Comparison of ENCODE assay signal across 29 cellular contexts in the genomic region with DNA sequence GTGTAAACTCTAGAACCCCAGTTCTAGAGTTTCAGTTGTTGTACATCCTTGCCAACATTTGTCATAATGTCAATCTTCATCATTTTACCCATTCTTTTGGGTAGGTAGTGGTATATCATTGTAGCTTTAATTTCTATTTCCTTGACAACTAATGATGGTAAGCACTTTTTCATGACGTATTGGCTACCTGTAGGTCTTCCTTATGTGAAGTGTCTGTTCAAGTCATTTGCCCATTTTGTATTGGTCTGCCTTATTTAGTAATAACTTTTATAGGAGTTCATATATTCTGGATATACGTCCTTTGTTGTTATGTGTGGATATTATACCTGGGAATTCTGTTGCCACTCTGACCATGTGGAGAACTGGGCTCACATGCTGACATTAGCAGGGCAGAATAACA.
"Had no signal": no experiment of that assay in that cellular context is flagged by ENCODE, and none has a peak within 500 bp of the region (broad histone marks: within the 10 kb centered on the region; RNA-seq: fewer than 3 reads in every experiment).

No MANE protein-coding gene starts in this region.

- ATAC-seq: natural killer cell; psoas muscle; right cardiac atrium; right lobe of liver; stimulated activated memory B cell treated with anti-CD40 and anti-IgM and Interleukin-4, amounts not matched to agents 10 μg/mL and 1 μg/mL and 100 μg/mL, for 72 hours; stimulated activated naive CD8-positive, alpha-beta T cell treated with anti-CD3 and anti-CD28 coated beads, Interleukin-15, amount 100 ng/mL, for 72 hours; stimulated activated naive CD8-positive, alpha-beta T cell treated with anti-CD3 and anti-CD28 coated beads, Interleukin-15, Interleukin-2, amounts not matched to agents 100 U/mL and 50 U/mL, for 24 hours; upper lobe of right lung had no signal

- H3K27ac ChIP-seq: neural progenitor cell, ovary, parathyroid adenoma, psoas muscle, right lobe of liver, sigmoid colon, suprapubic skin, testis, tibial artery, transverse colon, upper lobe of right lung, uterus had no signal

- H3K27me3 ChIP-seq: neural progenitor cell, ovary, right lobe of liver, sigmoid colon, suprapubic skin, testis, tibial artery, transverse colon, upper lobe of right lung, uterus had no signal

- H3K4me3 Mint-ChIP-seq: natural killer cell; nephron; neural progenitor cell; stimulated activated memory B cell treated with anti-CD40 and anti-IgM and Interleukin-4, amounts not matched to agents 10 μg/mL and 1 μg/mL and 100 μg/mL, for 72 hours; stimulated activated naive CD8-positive, alpha-beta T cell treated with anti-CD3 and anti-CD28 coated beads, Interleukin-15, amount 100 ng/mL, for 72 hours; type B pancreatic cell had no signal

- H3K27me3 Mint-ChIP-seq: progenitor cell of endocrine pancreas; stimulated activated memory B cell treated with anti-CD40 and anti-IgM and Interleukin-4, amounts not matched to agents 10 μg/mL and 1 μg/mL and 100 μg/mL, for 72 hours; stimulated activated naive CD8-positive, alpha-beta T cell treated with anti-CD3 and anti-CD28 coated beads, Interleukin-15, amount 100 ng/mL, for 72 hours; type B pancreatic cell had no signal

- H3K9me3 ChIP-seq: psoas muscle, right lobe of liver, sigmoid colon, testis, tibial artery, transverse colon, upper lobe of right lung, uterus had no signal

- H3K4me2 ChIP-seq: neural progenitor cell had no signal

- H3K79me2 ChIP-seq: parathyroid adenoma had no signal

- H3K9ac ChIP-seq: neural progenitor cell, parathyroid adenoma had no signal

- H3K27ac Mint-ChIP-seq: natural killer cell; nephron; neural progenitor cell; progenitor cell of endocrine pancreas; stimulated activated naive CD8-positive, alpha-beta T cell treated with anti-CD3 and anti-CD28 coated beads, Interleukin-15, amount 100 ng/mL, for 72 hours; type B pancreatic cell had no signal

- H2AFZ ChIP-seq: neural progenitor cell, parathyroid adenoma had no signal

- FAIRE-seq: small intestine had no signal

- H3K4me1 Mint-ChIP-seq: natural killer cell; nephron; neural progenitor cell; stimulated activated memory B cell treated with anti-CD40 and anti-IgM and Interleukin-4, amounts not matched to agents 10 μg/mL and 1 μg/mL and 100 μg/mL, for 72 hours; stimulated activated naive CD8-positive, alpha-beta T cell treated with anti-CD3 and anti-CD28 coated beads, Interleukin-15, amount 100 ng/mL, for 72 hours had no signal

- H3K4me3 ChIP-seq: neural progenitor cell, ovary, psoas muscle, right lobe of liver, sigmoid colon, suprapubic skin, testis, tibial artery, transverse colon, upper lobe of right lung, uterus had no signal

- DNase-seq: natural killer cell; occipital lobe; ovary; posterior cingulate gyrus; psoas muscle; right cardiac atrium; right lobe of liver; sigmoid colon; small intestine; stimulated activated CD4-positive, alpha-beta T cell treated with anti-CD3 and anti-CD28 coated beads, Interleukin-1b, Interleukin-23, amount 100 ng/mL, for 48 hours; stimulated activated CD4-positive, alpha-beta T cell treated with anti-CD3 and anti-CD28 coated beads, Interleukin-4, amount 100 ng/mL, for 1 hour; stimulated activated CD4-positive, alpha-beta T cell treated with anti-CD3 and anti-CD28 coated beads, Interleukin-4, amount 100 ng/mL, for 4 hours; stimulated activated CD8-positive, alpha-beta memory T cell treated with anti-CD3 and anti-CD28 coated beads, Interleukin-4, amount 100 ng/mL, for 48 hours; stimulated activated naive CD4-positive, alpha-beta T cell; stimulated activated naive CD8-positive, alpha-beta T cell treated with anti-CD3 and anti-CD28 coated beads, Interleukin-15, amount 100 ng/mL, for 72 hours; stimulated activated naive CD8-positive, alpha-beta T cell treated with anti-CD3 and anti-CD28 coated beads, Interleukin-15, Interleukin-2, amounts not matched to agents 100 U/mL and 50 U/mL, for 24 hours; substantia nigra; testis; tibial artery; transverse colon; upper lobe of right lung; uterus had no signal

- H3K4me1 ChIP-seq: neural progenitor cell, parathyroid adenoma, psoas muscle, right lobe of liver, sigmoid colon, suprapubic skin, testis, tibial artery, transverse colon, upper lobe of right lung, uterus had no signal

- H3K36me3 ChIP-seq: ovary, uterus had no signal

- H3K9me3 Mint-ChIP-seq: natural killer cell; neural progenitor cell; stimulated activated naive CD8-positive, alpha-beta T cell treated with anti-CD3 and anti-CD28 coated beads, Interleukin-15, amount 100 ng/mL, for 72 hours; type B pancreatic cell had no signal
